In genomic region chr1:40114400-40114799, GRCh38 we compare ENCODE assay signal across 35 cellular contexts.
"Had no signal": no experiment of that assay in that cellular context is flagged by ENCODE, and none has a peak within 500 bp of the region (broad histone marks: within the 10 kb centered on the region; RNA-seq: fewer than 3 reads in every experiment).

No MANE protein-coding gene starts in this region.

- H3K4me3 ChIP-seq: MG63 had no signal

- H3K36me3 ChIP-seq: MG63 had no signal

- H3K4me2 ChIP-seq: KMS-11 had no signal

- H3K9ac ChIP-seq: KMS-11 had no signal

- H3K27ac ChIP-seq: KMS-11 had no signal

- DNase-seq: Karpas-422, Kasumi-1, MG63, MM.1S, MV-4-11, NCI-H1048, NCI-H1092, NCI-H1092 treated with DMSO at 0.1 percent for 48 hours, NCI-H1105, NCI-H1105 treated with DMSO at 0.1 percent for 48 hours, NCI-H1417, NCI-H1417 treated with DMSO at 0.1 percent for 48 hours, NCI-H1436, NCI-H1436 treated with DMSO at 0.1 percent for 48 hours, NCI-H146, NCI-H1694, NCI-H1694 treated with DMSO at 0.1 percent for 48 hours, NCI-H187, NCI-H187 treated with DMSO at 0.1 percent for 48 hours, NCI-H1930, NCI-H2029, NCI-H2029 treated with DMSO at 0.1 percent for 48 hours, NCI-H2081, NCI-H2081 treated with DMSO at 0.1 percent for 48 hours, NCI-H2107, NCI-H2171, NCI-H2171 treated with DMSO at 0.1 percent for 48 hours, NCI-H2227 treated with DMSO at 0.1 percent for 48 hours, NCI-H226, NCI-H345, NCI-H446 treated with DMSO at 0.1 percent for 48 hours, NCI-H510A, NCI-H510A treated with DMSO at 0.1 percent for 48 hours, NCI-H524 had no signal
